In the genomic region with DNA sequence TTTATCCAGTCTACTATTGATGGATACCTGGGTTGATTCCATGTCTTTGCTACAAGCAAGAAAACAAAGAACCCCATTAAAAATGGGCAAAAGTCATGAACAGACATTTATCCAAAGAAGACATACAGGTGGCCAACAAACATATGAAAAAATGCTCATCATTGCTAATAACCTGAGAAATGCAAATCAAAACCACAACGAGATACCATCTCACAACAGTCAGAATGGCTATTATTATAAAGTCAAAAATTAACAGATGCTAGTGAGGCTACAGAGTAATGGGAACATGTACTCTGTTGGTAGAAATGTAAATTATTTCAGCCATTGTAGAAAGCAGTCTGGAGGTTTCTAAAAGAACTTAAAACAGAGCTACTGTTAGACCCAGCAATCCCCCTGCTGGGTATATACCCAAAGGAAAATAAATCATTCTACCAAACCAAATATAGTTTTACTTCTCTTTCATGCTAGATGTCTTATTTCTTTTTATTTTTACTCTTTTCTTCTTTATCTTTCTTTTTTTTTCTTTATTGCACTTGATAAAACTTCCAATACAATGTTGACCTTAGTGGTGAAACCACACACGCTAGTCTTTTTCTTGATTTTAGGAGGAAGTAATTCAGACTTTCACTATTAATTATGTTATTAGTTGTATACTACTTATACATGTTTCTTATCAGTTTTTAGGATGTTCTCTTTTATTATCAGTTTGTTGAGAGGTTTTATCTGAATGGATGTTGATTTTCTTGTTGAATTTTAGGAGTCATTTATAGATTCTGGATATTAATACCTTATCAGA, we compare ENCODE assay signal across 13 cellular contexts. TPM values are rescaled to one million over a fixed set of nuclear protein-coding genes. Genes with fewer than 3 reads are reported as not detected.
DNase-seq lines count a peak whose midpoint lies in the region; ATAC-seq and TF ChIP-seq lines count a peak whose summit lies in the region.
"Had no signal": no experiment of that assay in that cellular context is flagged by ENCODE, and none has a peak within 500 bp of the region (broad histone marks: within the 10 kb centered on the region; RNA-seq: fewer than 3 reads in every experiment).

No MANE protein-coding gene starts in this region.

- H3K36me3 Mint-ChIP-seq in activated B cell treated with CpG ODN at 0.5 μM for 24 hours (ENCODE audit: low read depth): peaks cover 77% of the 10 kb centered on the region

- no peak for TF ChIP-seq POLR2A in GM18505 (IDR thresholded peaks at IDR 0.05; ENCODE audit: borderline replicate concordance, extremely low read depth, insufficient read depth, insufficient read length)

- H3K27ac Mint-ChIP-seq in activated B cell treated with CpG ODN at 0.5 μM for 24 hours: peak overlapping the region; percentile 66
- H3K27ac Mint-ChIP-seq: activated CD4-positive, alpha-beta T cell treated with anti-CD3 and anti-CD28 coated beads, Interleukin-2, amount 10 ng/mL, durations not matched to agents 7 days and 5 days had no signal

- no peak overlapping the region for H3K4me3 Mint-ChIP-seq in activated B cell treated with CpG ODN at 0.5 μM for 24 hours
- H3K4me3 Mint-ChIP-seq: activated CD4-positive, alpha-beta T cell treated with anti-CD3 and anti-CD28 coated beads, Interleukin-2, amount 10 ng/mL, durations not matched to agents 7 days and 5 days had no signal

- no peaks in the 10 kb centered on the region for H3K9me3 Mint-ChIP-seq in activated B cell treated with CpG ODN at 0.5 μM for 24 hours
- H3K9me3 Mint-ChIP-seq: activated CD4-positive, alpha-beta T cell treated with anti-CD3 and anti-CD28 coated beads, Interleukin-2, amount 10 ng/mL, durations not matched to agents 7 days and 5 days had no signal

- H3K4me1 Mint-ChIP-seq in activated B cell treated with CpG ODN at 0.5 μM for 24 hours: peaks cover 39% of the 10 kb centered on the region

- TF ChIP-seq CTCF in activated B cell treated with CpG ODN at 0.5 μM for 24 hours (IDR thresholded peaks at IDR 0.05): no peak

- DNase-seq in activated B cell treated with CpG ODN at 0.5 μM for 24 hours (no peak), NCI-H226 (no peak), NCI-H748 treated with DMSO at 0.1 percent for 48 hours (lab: John Stamatoyannopoulos, UW) (no peak), NCI-H524 (lab: John Stamatoyannopoulos, UW) (no peak)
- no peak for DNase-seq in activated naive CD4-positive, alpha-beta T cell treated with Interleukin-2 at 50 U/mL for 16 hours
- DNase-seq: activated CD4-positive, alpha-beta T cell treated with anti-CD3 and anti-CD28 coated beads, Interleukin-2, amount 10 ng/mL, durations not matched to agents 7 days and 5 days; mesenchymal stem cell had no signal

- POLR2A ChIA-PET in activated B cell treated with CpG ODN at 0.5 μM for 24 hours (lab: Charles Lee): interaction anchor here (2.5 to 3.4 kb wide), 2 partner anchors 14 to 19 kb away, joined by 14 to 25 read pairs; a partner anchor contains a TSS

- CTCF ChIA-PET in activated B cell treated with CpG ODN at 0.5 μM for 24 hours (lab: Charles Lee): interaction anchor here (1.0 to 2.2 kb wide), 3 partner anchors 14 to 104 kb away, joined by 3 to 10 read pairs (median 3); a partner anchor contains a TSS

- H3K27me3 Mint-ChIP-seq in activated B cell treated with CpG ODN at 0.5 μM for 24 hours: no peaks in the 10 kb centered on the region
- H3K27me3 Mint-ChIP-seq: activated CD4-positive, alpha-beta T cell treated with anti-CD3 and anti-CD28 coated beads, Interleukin-2, amount 10 ng/mL, durations not matched to agents 7 days and 5 days had no signal

- ATAC-seq in GM18505 (IDR thresholded peaks at IDR 0.05; ENCODE audit: unreplicated experiment) (peak; percentile 68), GM19452 (IDR thresholded peaks at IDR 0.05; ENCODE audit: unreplicated experiment) (peak; percentile 74), HG02981 (IDR thresholded peaks at IDR 0.05; ENCODE audit: unreplicated experiment) (peak; percentile 88), activated B cell treated with CpG ODN at 0.5 μM for 24 hours (ENCODE audit: low read depth) (peak; percentile 41)

- intact Hi-C loops in activated B cell treated with CpG ODN at 0.5 μM for 24 hours (cut with micrococcal nuclease): no loop called here

RNA-seq across cellular contexts. Expression of a gene that starts 14.3 kb away (rescaled TPM):
- total RNA-seq in activated B cell treated with CpG ODN at 0.5 μM for 24 hours: 244 and 255 TPM in 2 replicates

RNA-seq across cellular contexts. Expression of a gene that starts 19.1 kb away (rescaled TPM):
- 34.3 and 36.3 TPM in 2 replicates for total RNA-seq in activated B cell treated with CpG ODN at 0.5 μM for 24 hours

RNA-seq across cellular contexts. Expression of a gene that starts 32.3 kb away (rescaled TPM):
- 0.64 and 0.84 TPM in 2 replicates for total RNA-seq in activated B cell treated with CpG ODN at 0.5 μM for 24 hours
- total RNA-seq: glomerular endothelial cell, M059J, right atrium auricular region had no signal

RNA-seq across cellular contexts. Expression of a gene that starts 50.1 kb away (rescaled TPM):
- 1.1 and 2.2 TPM in 2 replicates for total RNA-seq in activated B cell treated with CpG ODN at 0.5 μM for 24 hours
- total RNA-seq: glomerular endothelial cell, M059J, right atrium auricular region had no signal
